Comparison of ENCODE assay signal across 9 cellular contexts in the genomic region with DNA sequence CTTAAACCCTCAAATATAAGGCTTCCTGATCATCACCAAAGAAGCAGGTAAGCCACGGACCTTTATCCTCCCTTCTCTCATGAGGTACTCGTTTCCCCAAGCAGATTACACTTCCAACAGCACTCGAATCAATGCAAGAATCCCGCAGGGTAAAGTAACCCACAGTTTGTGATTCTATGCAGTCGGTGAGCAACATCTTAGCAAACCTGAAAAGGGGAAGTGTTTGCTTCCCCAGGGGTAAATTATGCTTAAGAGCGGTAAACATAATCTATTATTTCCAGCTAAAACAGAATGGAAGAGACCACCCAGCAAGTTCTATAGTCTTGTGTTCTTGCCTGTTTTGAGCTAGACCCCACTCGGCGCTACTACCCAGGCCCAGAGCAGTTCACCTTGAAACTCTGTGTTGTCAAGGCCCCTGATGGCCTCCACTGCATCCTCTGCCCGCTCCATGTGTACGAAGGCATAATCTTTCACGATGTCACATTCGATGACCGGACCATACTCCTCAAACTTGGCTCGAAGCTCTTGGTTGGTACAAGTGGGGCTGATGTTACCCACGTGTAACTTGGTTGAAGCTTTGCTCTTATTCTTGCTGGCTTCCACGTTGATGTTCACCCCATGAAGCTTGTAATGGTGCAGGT. TPM values are rescaled to one million over a fixed set of nuclear protein-coding genes. Genes with fewer than 3 reads are reported as not detected.
A peak's percentile ranks its signal among the peaks of the same experiment; 100 is the strongest.
DNase-seq lines count a peak whose midpoint lies in the region; ATAC-seq, FAIRE-seq and TF ChIP-seq lines count a peak whose summit lies in the region.
"Had no signal": no experiment of that assay in that cellular context is flagged by ENCODE, and none has a peak within 500 bp of the region (broad histone marks: within the 10 kb centered on the region; RNA-seq: fewer than 3 reads in every experiment).

No MANE protein-coding gene starts in this region.

- TF ChIP-seq CTCF in BE2C (IDR thresholded peaks at IDR 0.05; ENCODE audit: low read depth, low read length): no peak
- no peak for TF ChIP-seq CTCF in KMS-11 (conservative IDR thresholded peaks at IDR 0.05; ENCODE audit: low read depth, low read length)
- no peak for TF ChIP-seq CTCF in K562 (IDR thresholded peaks at IDR 0.05 in 2 of 3, conservative IDR thresholded peaks at IDR 0.05 in 1 of 3; ENCODE audit: insufficient read depth in 2 of 3, low read depth in 1 of 3, low read length in 3 of 3)
- TF ChIP-seq CTCF in thyroid gland (IDR thresholded peaks at IDR 0.05): no peak

- H3K4me1 Mint-ChIP-seq in naive thymus-derived CD4-positive, alpha-beta T cell: peaks cover 21 to 53% (median 40%) of the 10 kb centered on the region in 7 donors

- ATAC-seq in K562 (no peak), HG02970 (IDR thresholded peaks at IDR 0.05; ENCODE audit: low FRiP score, unreplicated experiment) (no peak), HG02588 (IDR thresholded peaks at IDR 0.05; ENCODE audit: unreplicated experiment) (no peak)
- ATAC-seq in naive thymus-derived CD4-positive, alpha-beta T cell: no peak

- H3K79me2 ChIP-seq in KMS-11 (ENCODE audit: insufficient read depth, low read depth) (peaks cover 17% of the 10 kb centered on the region; the same call in 1 of the 2 replicates), K562 (ENCODE audit: control insufficient read depth, insufficient read depth, low read length) (peaks cover 49% of the 10 kb centered on the region)

- H3K27me3 ChIP-seq in BE2C (no peaks in the 10 kb centered on the region), KMS-11 (ENCODE audit: insufficient read depth, low read depth) (no peaks in the 10 kb centered on the region), K562 (ENCODE audit: control insufficient read depth in 2 of 2, insufficient read depth in 2 of 2, low read length in 2 of 2) (no peaks in the 10 kb centered on the region), thyroid gland (no peaks in the 10 kb centered on the region)
- H3K27me3 ChIP-seq in naive thymus-derived CD4-positive, alpha-beta T cell (ENCODE audit: control insufficient read depth in 2 of 2, insufficient read depth in 2 of 2, low read length in 2 of 2): no peaks in the 10 kb centered on the region

- FAIRE-seq in K562 (lab: Jason Lieb, UNC): no peak

- no peak for TF ChIP-seq RAD21 in K562 (CRISPR knock-in tag; conservative IDR thresholded peaks at IDR 0.05 in 1 of 2, IDR thresholded peaks at IDR 0.05 in 1 of 2)

- no peaks in the 10 kb centered on the region for H3K27me3 Mint-ChIP-seq in naive thymus-derived CD4-positive, alpha-beta T cell

- H2AFZ ChIP-seq in KMS-11 (ENCODE audit: low read depth) (no peak overlapping the region), K562 (ENCODE audit: low read depth, low read length) (no peak overlapping the region)

- no peak overlapping the region for H3K9ac ChIP-seq in KMS-11
- peak overlapping the region; percentile 90 to 94; a peak in 3 of 4 replicates for H3K9ac ChIP-seq in K562 (ENCODE audit: insufficient read depth in 1 of 2, low read depth in 2 of 2, low read length in 2 of 2)

- POLR2A ChIA-PET in K562 (lab: Yijun Ruan, JAX): interaction anchor here (0.5 to 2.4 kb wide), 15 partner anchors 8 to 436 kb away, joined by 3 to 18 read pairs (median 4); a partner anchor contains a TSS
- POLR2A ChIA-PET in naive thymus-derived CD4-positive, alpha-beta T cell (lab: Charles Lee): interaction anchor here (1.0 to 4.1 kb wide), 13 partner anchors 11 to 255 kb away, joined by 3 to 68 read pairs (median 12); a partner anchor contains a TSS

- peak overlapping the region; percentile 87 to 98 (median 96) for H3K4me3 Mint-ChIP-seq in naive thymus-derived CD4-positive, alpha-beta T cell

- CTCF ChIA-PET in K562 (lab: Yijun Ruan, JAX; ENCODE audit: low intra/inter-chr PET ratio): no interaction called here
- CTCF ChIA-PET in naive thymus-derived CD4-positive, alpha-beta T cell (lab: Charles Lee): interaction anchor here (1.4 to 6.0 kb wide), 5 partner anchors 10 to 268 kb away, joined by 3 to 137 read pairs (median 15); a partner anchor contains a TSS

- no peak for TF ChIP-seq EP300 in K562 (IDR thresholded peaks at IDR 0.05; ENCODE audit: low read length)

- H3K4me3 ChIP-seq in BE2C (ENCODE audit: low read depth, low read length) (peak overlapping the region; percentile 7; the same call in 1 of the 2 replicates), KMS-11 (IDR thresholded peaks at IDR 0.05; ENCODE audit: insufficient read depth, low read depth, low read length) (no peak overlapping the region), K562 (peak overlapping the region; percentile 59), thyroid gland (replicated peaks in 1 of 3) (peak overlapping the region in 1 of 3 donors; percentile 49)
- peak overlapping the region; percentile 100 for H3K4me3 ChIP-seq in naive thymus-derived CD4-positive, alpha-beta T cell (ENCODE audit: low read length)

- H3K36me3 Mint-ChIP-seq in naive thymus-derived CD4-positive, alpha-beta T cell: peaks cover 0 to 13% (median 0%) of the 10 kb centered on the region in 5 donors

- H4K20me1 ChIP-seq in KMS-11 (ENCODE audit: insufficient read depth) (no peaks in the 10 kb centered on the region), K562 (replicated peaks; ENCODE audit: control insufficient read depth, insufficient read depth, low read length) (no peaks in the 10 kb centered on the region)

- no peaks in the 10 kb centered on the region for H3K9me3 ChIP-seq in BE2C
- H3K9me3 ChIP-seq in K562 (replicated peaks; ENCODE audit: control insufficient read depth, insufficient read depth, low read depth, low read length): no peaks in the 10 kb centered on the region
- H3K9me3 ChIP-seq in naive thymus-derived CD4-positive, alpha-beta T cell (ENCODE audit: control insufficient read depth in 2 of 3, low read length in 3 of 3): no peaks in the 10 kb centered on the region
- H3K9me3 ChIP-seq in thyroid gland: no peaks in the 10 kb centered on the region

- WGBS in K562 (ENCODE audit: insufficient coverage, low coverage, missing lambda C conversion rate): 42% methylated on average over 15 of the region's 16 CpGs
- 67 to 73% methylated on average over 16 of the region's 16 CpGs for WGBS in thyroid gland, 2 donors

- DNase-seq in BE2C: no peak
- DNase-seq in K562 (ENCODE audit: extremely low read depth in 1 of 4, low spot score in 3 of 4): peak in 1 of 4 experiments; percentile 16
- no peak for DNase-seq in naive thymus-derived CD4-positive, alpha-beta T cell
- DNase-seq in thyroid gland: no peak
- no peak for DNase-seq in anterior cingulate cortex (lab: John Stamatoyannopoulos, UW)
- DNase-seq: activated CD8-positive, alpha-beta memory T cell treated with anti-CD3 and anti-CD28 coated beads, Interleukin-2, amount 50 U/mL, for 48 hours had no signal

- H3K9me3 Mint-ChIP-seq in naive thymus-derived CD4-positive, alpha-beta T cell: no peaks in the 10 kb centered on the region

- H3K27ac ChIP-seq in KMS-11 (no peak overlapping the region), K562 (ENCODE audit: extremely low read depth, low read depth, low read length) (0 out of 3 replicates have a peak overlapping the region, but pooled peaks have one; percentile 12), thyroid gland (no peak overlapping the region)
- peak overlapping the region; percentile 95 for H3K27ac ChIP-seq in naive thymus-derived CD4-positive, alpha-beta T cell (ENCODE audit: low read depth, low read length)

- peak overlapping the region; percentile 87; the same call in 1 of the 2 replicates for H3K4me2 ChIP-seq in KMS-11
- peak overlapping the region; percentile 94 for H3K4me2 ChIP-seq in K562 (ENCODE audit: insufficient read depth, low read length)

- no peaks in the 10 kb centered on the region for H3K4me1 ChIP-seq in BE2C
- peaks cover 10% of the 10 kb centered on the region for H3K4me1 ChIP-seq in KMS-11 (ENCODE audit: low read depth, poor library complexity, severe bottlenecking)
- peaks cover 23 to 31% of the 10 kb centered on the region in 2 experiments; a peak in 4 of 5 replicates for H3K4me1 ChIP-seq in K562 (replicated peaks in 1 of 2; ENCODE audit: control insufficient read depth in 2 of 2, insufficient read depth in 2 of 2, low read length in 2 of 2)
- H3K4me1 ChIP-seq in naive thymus-derived CD4-positive, alpha-beta T cell (ENCODE audit: control insufficient read depth in 2 of 2, insufficient read depth in 2 of 2, low read length in 2 of 2): peaks cover 23 to 31% of the 10 kb centered on the region in 2 donors
- H3K4me1 ChIP-seq in thyroid gland: peaks cover 23 to 38% of the 10 kb centered on the region in 2 donors

- intact Hi-C loops in K562 (cut with micrococcal nuclease) (loop anchor here (5.0 kb wide), 4 partner anchors 84 to 239 kb away; a partner anchor contains a TSS), thyroid gland (cut with DNase I) (loop anchor here (5.0 kb wide), 2 partner anchors 39 to 269 kb away; a partner anchor contains a TSS)
- intact Hi-C loops in naive thymus-derived CD4-positive, alpha-beta T cell (cut with micrococcal nuclease): loop anchor here in 1 of 2 donors (2.0 to 5.0 kb wide), 3 partner anchors 238 to 806 kb away; a partner anchor contains a TSS

- no peaks in the 10 kb centered on the region for H3K9me1 ChIP-seq in K562 (ENCODE audit: control insufficient read depth, insufficient read depth, low read length)

- H3K27ac Mint-ChIP-seq in naive thymus-derived CD4-positive, alpha-beta T cell: peak overlapping the region; percentile 94 to 100 (median 99)

- TF ChIP-seq POLR2A in K562 (conservative IDR thresholded peaks at IDR 0.05): no peak
- no peak for TF ChIP-seq POLR2A in thyroid gland (IDR thresholded peaks at IDR 0.05)

- in situ Hi-C loops in K562 (cut with MboI): no loop called here

- BruUV-seq in K562 (replicated peaks; lab: Mats Ljungman, UMichigan): no TSS peak

- H3K36me3 ChIP-seq in BE2C (peaks cover 18% of the 10 kb centered on the region), KMS-11 (ENCODE audit: insufficient read depth) (no peaks in the 10 kb centered on the region; the same call in 1 of the 2 replicates), K562 (ENCODE audit: control insufficient read depth, insufficient read depth, low read length) (peaks cover 21% of the 10 kb centered on the region), thyroid gland (no peaks in the 10 kb centered on the region)
- H3K36me3 ChIP-seq in naive thymus-derived CD4-positive, alpha-beta T cell (ENCODE audit: control insufficient read depth in 2 of 3, insufficient read depth in 3 of 3, low read length in 3 of 3): no peaks in the 10 kb centered on the region

RNA-seq across cellular contexts. Expression of a gene that starts 1.3 kb away (rescaled TPM):
- polyA plus RNA-seq in BE2C (2012; ENCODE audit: insufficient read depth, insufficient read length, low read depth): 27.9 TPM
- total RNA-seq in K562 (2011; cell fraction: chromatin; rRNA removed; ENCODE audit: low replicate concordance): 71.9 and 81.9 TPM in 2 replicates
- total RNA-seq in K562 (2011; cell fraction: nucleolus; rRNA removed): 44.4 and 49.7 TPM in 2 replicates
- total RNA-seq in K562 (2011; cell fraction: nucleoplasm; rRNA removed): 60.9 and 75.6 TPM in 2 replicates
- total RNA-seq in K562 (2014; rRNA removed) (14.6 and 16.1 TPM in 2 replicates), K562 (2014; rRNA removed; fragmentation: Illumina TruSeq; extraction: Trizol) (18.8 and 19.9 TPM in 2 replicates), K562 (2015; rRNA removed; fragmentation: Illumina TruSeq; extraction: Trizol) (23.3 and 23.8 TPM in 2 replicates), K562 (2021) (16.9 and 17.8 TPM in 2 replicates), thyroid gland (10 to 100 TPM; 16.6 to 24.7 (median 24.2) TPM)
- polyA plus RNA-seq in K562 (2011; rRNA removed) (39.5 and 39.9 TPM in 2 replicates), K562 (2014; fragmentation: Illumina TruSeq; extraction: Trizol) (22.4 and 23.7 TPM in 2 replicates), K562 (2014; fragmentation: Nextera tagmentation; extraction: Ambion mirVana) (10 to 100 TPM; 29.7 to 32.3 TPM), K562 (2014; rRNA removed) (31.7 and 33.0 TPM in 2 replicates)
- polyA plus RNA-seq in K562 (2011; cell fraction: cytosol; rRNA removed): 21.2 and 30.5 TPM in 2 replicates
- polyA plus RNA-seq in K562 (2011; cell fraction: nucleus; rRNA removed): 108 and 136 TPM in 2 replicates
- 19.0 and 22.8 TPM in 2 replicates for polyA plus RNA-seq in K562 (2012)
- 25.3 and 29.5 TPM in 2 replicates for polyA minus RNA-seq in K562 (2011; rRNA and poly(A)+ RNA removed)
- polyA minus RNA-seq in K562 (2011; cell fraction: cytosol; rRNA and poly(A)+ RNA removed): 7.0 and 8.5 TPM in 2 replicates
- 18.6 and 29.1 TPM in 2 replicates for polyA minus RNA-seq in K562 (2011; cell fraction: nucleus; rRNA and poly(A)+ RNA removed)
- 10 to 100 TPM in 4 of 5 experiments, 1 to 10 TPM in 1; 9.8 to 27.2 (median 19.7) TPM for total RNA-seq in naive thymus-derived CD4-positive, alpha-beta T cell
- polyA plus RNA-seq in naive thymus-derived CD4-positive, alpha-beta T cell: 10 to 100 TPM; 12.3 to 23.3 TPM

RNA-seq across cellular contexts. Expression of a gene that starts 37.9 kb away (rescaled TPM):
- 307 TPM for polyA plus RNA-seq in BE2C (2012; ENCODE audit: insufficient read depth, insufficient read length, low read depth)
- total RNA-seq in K562 (2011; cell fraction: chromatin; rRNA removed; ENCODE audit: low replicate concordance): 223 and 345 TPM in 2 replicates
- total RNA-seq in K562 (2011; cell fraction: nucleolus; rRNA removed): 143 and 146 TPM in 2 replicates
- total RNA-seq in K562 (2011; cell fraction: nucleoplasm; rRNA removed): 228 and 300 TPM in 2 replicates
- total RNA-seq in K562 (2014; rRNA removed) (81.6 and 109 TPM in 2 replicates), K562 (2014; rRNA removed; fragmentation: Illumina TruSeq; extraction: Trizol) (118 and 120 TPM in 2 replicates), K562 (2015; rRNA removed; fragmentation: Illumina TruSeq; extraction: Trizol) (111 and 112 TPM in 2 replicates), K562 (2021) (116 and 120 TPM in 2 replicates), thyroid gland (100 to 1,000 TPM; 104 to 147 (median 131) TPM)
- polyA plus RNA-seq in K562 (2011; rRNA removed) (177 and 207 TPM in 2 replicates), K562 (2014; fragmentation: Illumina TruSeq; extraction: Trizol) (115 and 122 TPM in 2 replicates), K562 (2014; fragmentation: Nextera tagmentation; extraction: Ambion mirVana) (100 to 1,000 TPM; 223 to 233 TPM), K562 (2014; rRNA removed) (131 and 146 TPM in 2 replicates)
- polyA plus RNA-seq in K562 (2011; cell fraction: cytosol; rRNA removed): 239 and 259 TPM in 2 replicates
- polyA plus RNA-seq in K562 (2011; cell fraction: nucleus; rRNA removed): 128 and 204 TPM in 2 replicates
- polyA plus RNA-seq in K562 (2012): 109 and 163 TPM in 2 replicates
- 352 and 358 TPM in 2 replicates for polyA minus RNA-seq in K562 (2011; rRNA and poly(A)+ RNA removed)
- polyA minus RNA-seq in K562 (2011; cell fraction: cytosol; rRNA and poly(A)+ RNA removed): 50.7 and 53.3 TPM in 2 replicates
- polyA minus RNA-seq in K562 (2011; cell fraction: nucleus; rRNA and poly(A)+ RNA removed): 67.7 and 120 TPM in 2 replicates
- 100 to 1,000 TPM; 139 to 239 (median 198) TPM for total RNA-seq in naive thymus-derived CD4-positive, alpha-beta T cell
- 100 to 1,000 TPM; 266 to 284 TPM for polyA plus RNA-seq in naive thymus-derived CD4-positive, alpha-beta T cell

RNA-seq across cellular contexts. Expression of a gene that starts 52.6 kb away (rescaled TPM):
- 40.4 TPM for polyA plus RNA-seq in BE2C (2012; ENCODE audit: insufficient read depth, insufficient read length, low read depth)
- total RNA-seq in K562 (2011; cell fraction: chromatin; rRNA removed; ENCODE audit: low replicate concordance): 38.7 and 79.0 TPM in 2 replicates
- 36.8 and 51.9 TPM in 2 replicates for total RNA-seq in K562 (2011; cell fraction: nucleolus; rRNA removed)
- total RNA-seq in K562 (2011; cell fraction: nucleoplasm; rRNA removed): 19.7 and 37.4 TPM in 2 replicates
- total RNA-seq in K562 (2014; rRNA removed) (56.5 and 65.5 TPM in 2 replicates), K562 (2014; rRNA removed; fragmentation: Illumina TruSeq; extraction: Trizol) (9.2 and 15.2 TPM in 2 replicates), K562 (2015; rRNA removed; fragmentation: Illumina TruSeq; extraction: Trizol) (25.5 and 25.6 TPM in 2 replicates), K562 (2021) (50.0 and 55.6 TPM in 2 replicates), thyroid gland (1 to 10 TPM in 2 of 4 donors, under 1 TPM in 2; 0.25 to 1.6 (median 0.83) TPM)
- polyA plus RNA-seq in K562 (2011; rRNA removed) (12.1 and 15.3 TPM in 2 replicates), K562 (2014; fragmentation: Illumina TruSeq; extraction: Trizol) (19.7 and 33.5 TPM in 2 replicates), K562 (2014; fragmentation: Nextera tagmentation; extraction: Ambion mirVana) (under 1 TPM; 0.38 to 0.49 TPM), K562 (2014; rRNA removed) (31.4 and 33.3 TPM in 2 replicates)
- polyA plus RNA-seq in K562 (2011; cell fraction: cytosol; rRNA removed): 14.8 and 18.5 TPM in 2 replicates
- 45.3 and 54.6 TPM in 2 replicates for polyA plus RNA-seq in K562 (2011; cell fraction: nucleus; rRNA removed)
- 34.5 and 42.4 TPM in 2 replicates for polyA plus RNA-seq in K562 (2012)
- polyA minus RNA-seq in K562 (2011; rRNA and poly(A)+ RNA removed): 15.2 and 22.3 TPM in 2 replicates
- 22.2 and 30.1 TPM in 2 replicates for polyA minus RNA-seq in K562 (2011; cell fraction: cytosol; rRNA and poly(A)+ RNA removed)
- polyA minus RNA-seq in K562 (2011; cell fraction: nucleus; rRNA and poly(A)+ RNA removed): 10.4 and 25.8 TPM in 2 replicates
- total RNA-seq in naive thymus-derived CD4-positive, alpha-beta T cell: under 1 TPM in 3 of 5 experiments, not detected in 2; 0.02 to 0.98 (median 0.03) TPM
- polyA plus RNA-seq in naive thymus-derived CD4-positive, alpha-beta T cell: under 1 TPM in 1 of 2 donors, not detected in 1; 0.22 TPM

RNA-seq across cellular contexts. Expression of a gene that starts 60.0 kb away (rescaled TPM):
- polyA plus RNA-seq in BE2C (2012; ENCODE audit: insufficient read depth, insufficient read length, low read depth): 77.7 TPM
- 275 and 353 TPM in 2 replicates for total RNA-seq in K562 (2011; cell fraction: chromatin; rRNA removed; ENCODE audit: low replicate concordance)
- 200 and 204 TPM in 2 replicates for total RNA-seq in K562 (2011; cell fraction: nucleolus; rRNA removed)
- 221 and 253 TPM in 2 replicates for total RNA-seq in K562 (2011; cell fraction: nucleoplasm; rRNA removed)
- total RNA-seq in K562 (2014; rRNA removed) (50.3 and 67.3 TPM in 2 replicates), K562 (2014; rRNA removed; fragmentation: Illumina TruSeq; extraction: Trizol) (39.7 and 42.5 TPM in 2 replicates), K562 (2015; rRNA removed; fragmentation: Illumina TruSeq; extraction: Trizol) (42.6 and 46.2 TPM in 2 replicates), K562 (2021) (131 and 141 TPM in 2 replicates), thyroid gland (10 to 100 TPM; 31.8 to 76.9 (median 62.9) TPM)
- polyA plus RNA-seq in K562 (2011; rRNA removed) (23.3 and 46.7 TPM in 2 replicates), K562 (2014; fragmentation: Illumina TruSeq; extraction: Trizol) (44.8 and 57.8 TPM in 2 replicates), K562 (2014; fragmentation: Nextera tagmentation; extraction: Ambion mirVana) (1 to 10 TPM; 5.5 to 8.9 TPM), K562 (2014; rRNA removed) (48.6 and 50.6 TPM in 2 replicates)
- polyA plus RNA-seq in K562 (2011; cell fraction: cytosol; rRNA removed): 41.1 and 79.3 TPM in 2 replicates
- polyA plus RNA-seq in K562 (2011; cell fraction: nucleus; rRNA removed): 74.4 and 101 TPM in 2 replicates
- 52.3 and 93.5 TPM in 2 replicates for polyA plus RNA-seq in K562 (2012)
- 26.5 and 27.7 TPM in 2 replicates for polyA minus RNA-seq in K562 (2011; rRNA and poly(A)+ RNA removed)
- polyA minus RNA-seq in K562 (2011; cell fraction: cytosol; rRNA and poly(A)+ RNA removed): 54.7 and 65.2 TPM in 2 replicates
- polyA minus RNA-seq in K562 (2011; cell fraction: nucleus; rRNA and poly(A)+ RNA removed): 47.8 and 57.0 TPM in 2 replicates
- 100 to 1,000 TPM; 165 to 543 (median 192) TPM for total RNA-seq in naive thymus-derived CD4-positive, alpha-beta T cell
- 100 to 1,000 TPM in 1 of 2 donors, 10 to 100 TPM in 1; 76.9 to 107 TPM for polyA plus RNA-seq in naive thymus-derived CD4-positive, alpha-beta T cell

Comparison
In these comparisons a context has a peak if more than half of its experiments do, and no peak if none do; other contexts are left out.
1. H3K27ac ChIP-seq: peak in K562 (single experiment) and naive thymus-derived CD4-positive, alpha-beta T cell (single experiment); none in KMS-11 (single experiment) and thyroid gland (0 of 3).